Comparison of ENCODE assay signal across 20 cellular contexts in genomic region chr2:156672569-156673270, GRCh38.
A peak's percentile ranks its signal among the peaks of the same experiment; 100 is the strongest.
DNase-seq lines count a peak whose midpoint lies in the region; ATAC-seq and TF ChIP-seq lines count a peak whose summit lies in the region.
"Had no signal": no experiment of that assay in that cellular context is flagged by ENCODE, and none has a peak within 500 bp of the region (broad histone marks: within the 10 kb centered on the region; RNA-seq: fewer than 3 reads in every experiment).

No MANE protein-coding gene starts in this region.

- H3K27me3 ChIP-seq in HUES48 (ENCODE audit: control insufficient read depth, insufficient read depth, low read length) (no peaks in the 10 kb centered on the region), foreskin keratinocyte (no peaks in the 10 kb centered on the region)
- H3K27me3 ChIP-seq: BLaER1 had no signal

- peak; percentile 83 for ATAC-seq in foreskin keratinocyte
- ATAC-seq: Right ventricle myocardium inferior had no signal

- H3K9ac ChIP-seq in HUES48 (ENCODE audit: low read depth, low read length): no peak overlapping the region
- H3K9ac ChIP-seq: BLaER1, SK-N-SH had no signal

- H3K4me1 ChIP-seq in HUES48 (ENCODE audit: control insufficient read depth, insufficient read depth, low read length): peaks cover 24% of the 10 kb centered on the region
- H3K4me1 ChIP-seq in foreskin keratinocyte: peaks cover 15% of the 10 kb centered on the region
- H3K4me1 ChIP-seq: BLaER1 had no signal

- H3K36me3 ChIP-seq in HUES48 (ENCODE audit: control insufficient read depth, insufficient read depth, low read length): no peaks in the 10 kb centered on the region
- H3K36me3 ChIP-seq: BLaER1 had no signal

- H3K27ac ChIP-seq in HUES48 (ENCODE audit: low read depth, low read length) (peak overlapping the region; percentile 9), foreskin keratinocyte (no peak overlapping the region)
- H3K27ac ChIP-seq: BLaER1 had no signal

- no peak overlapping the region for H3K4me3 ChIP-seq in HUES48 (ENCODE audit: low read depth, low read length)
- H3K4me3 ChIP-seq: BLaER1 had no signal

- TF ChIP-seq CTCF in foreskin keratinocyte (conservative IDR thresholded peaks at IDR 0.05): no peak

- DNase-seq in A172 (ENCODE audit: low spot score) (peak; percentile 24), astrocyte of the hippocampus (ENCODE audit: low read depth, low spot score) (peak; percentile 18), foreskin keratinocyte (peak in 1 of 2 donors; percentile 30), NCI-H1417 treated with DMSO at 0.1 percent for 48 hours (lab: John Stamatoyannopoulos, UW) (no peak), glomerular visceral epithelial cell (ENCODE audit: extremely low spot score) (no peak), amniotic stem cell (lab: John Stamatoyannopoulos, UW) (no peak)
- no peak for DNase-seq in stimulated activated CD4-positive, alpha-beta T cell treated with anti-CD3 and anti-CD28 coated beads, Interleukin-2, amount 100 ng/mL, for 48 hours
- DNase-seq: 8988T; CD8-positive, alpha-beta memory T cell; DMS 273 treated with DMSO at 0.1 percent for 48 hours; GF-D8; HFFc6; NCI-H1092; NCI-H1694; NCI-H510A treated with DMSO at 0.1 percent for 48 hours; NCI-H82; SK-N-SH had no signal

- H3K9me3 ChIP-seq in HUES48 (ENCODE audit: control insufficient read depth, insufficient read depth, low read length): peaks cover 11% of the 10 kb centered on the region
- H3K9me3 ChIP-seq: SK-N-SH had no signal

Comparison
In these comparisons a context has a peak if more than half of its experiments do, and no peak if none do; other contexts are left out.
1. DNase-seq: peak in A172 (single experiment) and astrocyte of the hippocampus (single experiment); none in NCI-H1417 treated with DMSO at 0.1 percent for 48 hours (single experiment), stimulated activated CD4-positive, alpha-beta T cell treated with anti-CD3 and anti-CD28 coated beads, Interleukin-2, amount 100 ng/mL, for 48 hours (0 of 2), glomerular visceral epithelial cell (single experiment) and amniotic stem cell (single experiment).